Comparison of ENCODE assay signal across 9 cellular contexts in the genomic region with DNA sequence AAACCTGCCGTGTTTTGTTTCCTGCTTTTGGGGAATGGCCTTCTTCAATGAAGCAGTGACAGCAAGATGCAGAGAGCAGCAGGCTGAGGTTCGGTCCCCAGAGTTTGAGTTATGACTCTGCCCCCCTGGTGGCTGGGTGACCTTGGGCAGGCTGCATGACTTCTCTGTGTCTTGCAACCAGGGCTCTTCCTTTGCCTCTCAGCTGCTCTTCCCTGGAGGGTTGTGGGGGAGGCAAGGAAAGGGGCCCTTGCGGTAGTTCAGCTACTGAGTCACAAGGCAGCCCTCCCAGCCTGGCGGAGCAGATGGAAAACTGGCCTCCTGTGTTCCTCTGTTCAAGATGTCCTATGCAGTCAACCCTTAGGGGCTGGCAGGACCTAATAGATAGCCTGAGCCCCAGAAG. TPM values are rescaled to one million over a fixed set of nuclear protein-coding genes. Genes with fewer than 3 reads are reported as not detected.
A peak's percentile ranks its signal among the peaks of the same experiment; 100 is the strongest.
DNase-seq lines count a peak whose midpoint lies in the region; ATAC-seq and TF ChIP-seq lines count a peak whose summit lies in the region.
"Had no signal": no experiment of that assay in that cellular context is flagged by ENCODE, and none has a peak within 500 bp of the region (broad histone marks: within the 10 kb centered on the region; RNA-seq: fewer than 3 reads in every experiment).

No MANE protein-coding gene starts in this region.

- no peak overlapping the region for H3K4me2 ChIP-seq in KMS-11

- no peak overlapping the region for H3K27ac ChIP-seq in KMS-11

- no peak overlapping the region for H3K4me3 ChIP-seq in KMS-11 (IDR thresholded peaks at IDR 0.05; ENCODE audit: insufficient read depth, low read depth, low read length)
- no peak overlapping the region for H3K4me3 ChIP-seq in fibroblast of pulmonary artery (replicated peaks; ENCODE audit: low read depth, low read length)

- peak; percentile 47 for DNase-seq in GM10266 (ENCODE audit: extremely low spot score)
- peak; percentile 66 for DNase-seq in activated CD8-positive, alpha-beta memory T cell treated with anti-CD3 and anti-CD28 coated beads for 24 hours
- peak; percentile 50 for DNase-seq in fibroblast of pulmonary artery (ENCODE audit: low read depth)
- DNase-seq in stimulated activated CD4-positive, alpha-beta T cell treated with anti-CD3 and anti-CD28 coated beads, Interleukin-2, amount 100 ng/mL, for 24 hours = peak; percentile 52 to 62
- DNase-seq in NCI-H2081 treated with DMSO at 0.1 percent for 48 hours (lab: John Stamatoyannopoulos, UW) = no peak
- DNase-seq in OCI-M2 (lab: John Stamatoyannopoulos, UW; ENCODE audit: unreplicated experiment) = no peak
- no peak for DNase-seq in sciatic nerve (ENCODE audit: low spot score)

- no peaks in the 10 kb centered on the region for H3K79me2 ChIP-seq in KMS-11 (ENCODE audit: insufficient read depth, low read depth)

- no peaks in the 10 kb centered on the region for H4K20me1 ChIP-seq in KMS-11 (ENCODE audit: insufficient read depth)

- no peak for ATAC-seq in sciatic nerve

- H3K4me1 ChIP-seq in KMS-11 (ENCODE audit: low read depth, poor library complexity, severe bottlenecking) = no peaks in the 10 kb centered on the region

- no peaks in the 10 kb centered on the region for H3K27me3 ChIP-seq in KMS-11 (ENCODE audit: insufficient read depth, low read depth)

- no peaks in the 10 kb centered on the region for H3K36me3 ChIP-seq in KMS-11 (ENCODE audit: insufficient read depth)

- no peak overlapping the region for H3K9ac ChIP-seq in KMS-11

- TF ChIP-seq CTCF in GM10266 (IDR thresholded peaks at IDR 0.05; ENCODE audit: control insufficient read depth, insufficient read depth, low read depth, missing control alignments) (peak; percentile 59), KMS-11 (conservative IDR thresholded peaks at IDR 0.05; ENCODE audit: low read depth, low read length) (peak; percentile 46), fibroblast of pulmonary artery (IDR thresholded peaks at IDR 0.05; ENCODE audit: low read length, missing control alignments) (peak; percentile 54)

- no peak overlapping the region for H2AFZ ChIP-seq in KMS-11 (ENCODE audit: low read depth)

- intact Hi-C loops in sciatic nerve (cut with DNase I) = no loop called here

RNA-seq across cellular contexts. Expression of a gene that starts 17.1 kb away (rescaled TPM):
- 6.3 TPM for total RNA-seq in sciatic nerve
- total RNA-seq: T-helper 2 cell treated with Interferon-gamma antibody and Interleukin-4, amounts not matched to agents 100 ng/mL and 5 ng/mL, for 36 hours had no signal

Comparison
In these comparisons a context has a peak if more than half of its experiments do, and no peak if none do; other contexts are left out.
1. DNase-seq: peak in GM10266 (single experiment), activated CD8-positive, alpha-beta memory T cell treated with anti-CD3 and anti-CD28 coated beads for 24 hours (single experiment), fibroblast of pulmonary artery (single experiment) and stimulated activated CD4-positive, alpha-beta T cell treated with anti-CD3 and anti-CD28 coated beads, Interleukin-2, amount 100 ng/mL, for 24 hours (2 of 2); none in NCI-H2081 treated with DMSO at 0.1 percent for 48 hours (single experiment), OCI-M2 (single experiment) and sciatic nerve (single experiment).
2. Peak in every context shown above with its lines, with median percentiles within 50 percentile points of each other: CTCF ChIP-seq.